27 cellular contexts compared by ENCODE assay signal in genomic region chr15:71607383-71607782, GRCh38.
DNase-seq lines count a peak whose midpoint lies in the region; ATAC-seq, FAIRE-seq and TF ChIP-seq lines count a peak whose summit lies in the region.
"Had no signal": no experiment of that assay in that cellular context is flagged by ENCODE, and none has a peak within 500 bp of the region (broad histone marks: within the 10 kb centered on the region; RNA-seq: fewer than 3 reads in every experiment).

No MANE protein-coding gene starts in this region.

- H3K9me3 ChIP-seq in Karpas-422 (ENCODE audit: low read length) (no peaks in the 10 kb centered on the region), left lung (peaks cover 0 to 8% of the 10 kb centered on the region in 2 donors), upper lobe of left lung (no peaks in the 10 kb centered on the region)
- H3K9me3 ChIP-seq: A549, BE2C had no signal

- H3K9me3 Mint-ChIP-seq in neural crest cell: peaks cover 3% of the 10 kb centered on the region
- H3K9me3 Mint-ChIP-seq: CD4-positive, alpha-beta T cell; HFFc6 had no signal

- POLR2A ChIA-PET in HEK293T (lab: Yijun Ruan, JAX): no interaction called here

- H3K4me3 Mint-ChIP-seq in neural crest cell: no peak overlapping the region
- H3K4me3 Mint-ChIP-seq: CD14-positive monocyte; CD4-positive, alpha-beta T cell; CD8-positive, alpha-beta memory T cell; HFFc6 had no signal

- H4K20me1 ChIP-seq in Karpas-422 (ENCODE audit: insufficient read depth, low read depth, low read length): no peaks in the 10 kb centered on the region
- H4K20me1 ChIP-seq: BLaER1 treated with 17β-estradiol and CSF1 and Interleukin-3, amounts not matched to agents 10 nM and 100 nM had no signal

- H3K36me3 ChIP-seq in Karpas-422 (ENCODE audit: insufficient read depth, low read length) (no peaks in the 10 kb centered on the region), left lung (no peaks in the 10 kb centered on the region), upper lobe of left lung (no peaks in the 10 kb centered on the region)
- H3K36me3 ChIP-seq: BE2C; BLaER1 treated with 17β-estradiol and CSF1 and Interleukin-3, amounts not matched to agents 10 nM and 100 nM had no signal

- H3K4me1 Mint-ChIP-seq in neural crest cell: peaks cover 19% of the 10 kb centered on the region
- H3K4me1 Mint-ChIP-seq: CD14-positive monocyte; CD8-positive, alpha-beta memory T cell had no signal

- peak; percentile 81 for ATAC-seq in left lung
- peak; percentile 42 to 78 for ATAC-seq in upper lobe of left lung (ENCODE audit: low FRiP score in 2 of 2)
- no peak for ATAC-seq in GM19035 (IDR thresholded peaks at IDR 0.05; ENCODE audit: unreplicated experiment)
- ATAC-seq: A549 had no signal

- no peaks in the 10 kb centered on the region for H3K79me2 ChIP-seq in Karpas-422 (ENCODE audit: low read length)

- peaks cover 3% of the 10 kb centered on the region for H3K36me3 Mint-ChIP-seq in neural crest cell (ENCODE audit: low read depth)
- H3K36me3 Mint-ChIP-seq: CD14-positive monocyte; CD8-positive, alpha-beta memory T cell had no signal

- H3K9ac ChIP-seq in Karpas-422 (ENCODE audit: low read length): no peak overlapping the region
- H3K9ac ChIP-seq: BLaER1 treated with 17β-estradiol and CSF1 and Interleukin-3, amounts not matched to agents 10 nM and 100 nM had no signal

- H3K27me3 ChIP-seq in Karpas-422 (ENCODE audit: low read length) (peaks cover 2% of the 10 kb centered on the region; the same call in 1 of the 2 replicates), left lung (no peaks in the 10 kb centered on the region), upper lobe of left lung (no peaks in the 10 kb centered on the region)
- H3K27me3 ChIP-seq: BLaER1 treated with 17β-estradiol and CSF1 and Interleukin-3, amounts not matched to agents 10 nM and 100 nM had no signal

- no peak overlapping the region for H3K4me3 ChIP-seq in Karpas-422 (ENCODE audit: low read length)
- H3K4me3 ChIP-seq in left lung: no peak overlapping the region
- no peak overlapping the region for H3K4me3 ChIP-seq in upper lobe of left lung
- H3K4me3 ChIP-seq: A549; BLaER1 treated with 17β-estradiol and CSF1 and Interleukin-3, amounts not matched to agents 10 nM and 100 nM had no signal

- CTCF ChIA-PET in HEK293T (lab: Yijun Ruan, JAX): no interaction called here

- 71 to 78% methylated on average over 7 of the region's 7 CpGs for WGBS in upper lobe of left lung, 2 donors

- no peaks in the 10 kb centered on the region for H3K9me2 ChIP-seq in Karpas-422 (replicated peaks; ENCODE audit: insufficient read depth, low read length)

- peak overlapping the region; percentile 46 for H3K27ac Mint-ChIP-seq in neural crest cell (ENCODE audit: unreplicated experiment)
- H3K27ac Mint-ChIP-seq: CD14-positive monocyte; CD4-positive, alpha-beta T cell; CD8-positive, alpha-beta memory T cell; HFFc6 had no signal

- DNase-seq in Karpas-422 (peak; percentile 27), left lung (peak in 1 of 2 donors; percentile 43), neural crest cell (ENCODE audit: low read depth, low spot score) (no peak), upper lobe of left lung (peak in 1 of 2 donors; percentile 60), RCC 7860 (ENCODE audit: low spot score) (no peak), HEK293T (ENCODE audit: extremely low spot score) (no peak), COR-L47 (lab: John Stamatoyannopoulos, UW) (no peak)
- DNase-seq: 8988T; ACHN; AML-193; BE2C; Calu3; CD4-positive, alpha-beta T cell; CD8-positive, alpha-beta memory T cell; DMS53; DMS79 treated with DMSO at 0.1 percent for 48 hours; GF-D8; GOT3; H7; HCEC 1CT; HFFc6 had no signal

- peaks cover 27% of the 10 kb centered on the region for H3K27me3 Mint-ChIP-seq in neural crest cell (ENCODE audit: low read depth)

- no peak overlapping the region for H2AFZ ChIP-seq in Karpas-422 (ENCODE audit: low read length)

- H3K4me2 ChIP-seq in Karpas-422 (ENCODE audit: low read depth, low read length, poor library complexity, severe bottlenecking): no peak overlapping the region
- H3K4me2 ChIP-seq: A549; BLaER1 treated with 17β-estradiol and CSF1 and Interleukin-3, amounts not matched to agents 10 nM and 100 nM had no signal

- intact Hi-C loops in left lung (cut with DNase I): no loop called here

- no peaks in the 10 kb centered on the region for H3K4me1 ChIP-seq in Karpas-422 (ENCODE audit: low read length)
- no peaks in the 10 kb centered on the region for H3K4me1 ChIP-seq in left lung
- peaks cover 1 to 31% (median 13%) of the 10 kb centered on the region in 4 donors for H3K4me1 ChIP-seq in upper lobe of left lung
- H3K4me1 ChIP-seq: BE2C; BLaER1 treated with 17β-estradiol and CSF1 and Interleukin-3, amounts not matched to agents 10 nM and 100 nM had no signal

- TF ChIP-seq EP300 in upper lobe of left lung (IDR thresholded peaks at IDR 0.05): peak in 1 of 4 donors; percentile 32

- H3K27ac ChIP-seq in Karpas-422 (ENCODE audit: low read length): no peak overlapping the region
- H3K27ac ChIP-seq in left lung: no peak overlapping the region
- peak overlapping the region in 1 of 4 donors; percentile 39 for H3K27ac ChIP-seq in upper lobe of left lung
- H3K27ac ChIP-seq: A549; BLaER1 treated with 17β-estradiol and CSF1 and Interleukin-3, amounts not matched to agents 10 nM and 100 nM had no signal

- no peak for TF ChIP-seq CTCF in left lung (IDR thresholded peaks at IDR 0.05)
- TF ChIP-seq CTCF in neural crest cell (conservative IDR thresholded peaks at IDR 0.05): no peak
- no peak for TF ChIP-seq CTCF in upper lobe of left lung (IDR thresholded peaks at IDR 0.05)

- TF ChIP-seq POLR2A in upper lobe of left lung (IDR thresholded peaks at IDR 0.05): no peak

- FAIRE-seq in RCC 7860 (lab: Jason Lieb, UNC): no peak
- FAIRE-seq: A549, GM12891, GM18507 had no signal

TF ChIP-seq in HEK293T, 16 proteins besides CTCF, POLR2A, EP300 and RAD21:
- TF ChIP-seq L3MBTL2 (conservative IDR thresholded peaks at IDR 0.05): no peak
- no peak for TF ChIP-seq FOXA1 (IDR thresholded peaks at IDR 0.05)
- TF ChIP-seq BHLHE40 (IDR thresholded peaks at IDR 0.05; ENCODE audit: borderline replicate concordance): no peak
- no peak for TF ChIP-seq ARNT (IDR thresholded peaks at IDR 0.05)
